In the genomic region with DNA sequence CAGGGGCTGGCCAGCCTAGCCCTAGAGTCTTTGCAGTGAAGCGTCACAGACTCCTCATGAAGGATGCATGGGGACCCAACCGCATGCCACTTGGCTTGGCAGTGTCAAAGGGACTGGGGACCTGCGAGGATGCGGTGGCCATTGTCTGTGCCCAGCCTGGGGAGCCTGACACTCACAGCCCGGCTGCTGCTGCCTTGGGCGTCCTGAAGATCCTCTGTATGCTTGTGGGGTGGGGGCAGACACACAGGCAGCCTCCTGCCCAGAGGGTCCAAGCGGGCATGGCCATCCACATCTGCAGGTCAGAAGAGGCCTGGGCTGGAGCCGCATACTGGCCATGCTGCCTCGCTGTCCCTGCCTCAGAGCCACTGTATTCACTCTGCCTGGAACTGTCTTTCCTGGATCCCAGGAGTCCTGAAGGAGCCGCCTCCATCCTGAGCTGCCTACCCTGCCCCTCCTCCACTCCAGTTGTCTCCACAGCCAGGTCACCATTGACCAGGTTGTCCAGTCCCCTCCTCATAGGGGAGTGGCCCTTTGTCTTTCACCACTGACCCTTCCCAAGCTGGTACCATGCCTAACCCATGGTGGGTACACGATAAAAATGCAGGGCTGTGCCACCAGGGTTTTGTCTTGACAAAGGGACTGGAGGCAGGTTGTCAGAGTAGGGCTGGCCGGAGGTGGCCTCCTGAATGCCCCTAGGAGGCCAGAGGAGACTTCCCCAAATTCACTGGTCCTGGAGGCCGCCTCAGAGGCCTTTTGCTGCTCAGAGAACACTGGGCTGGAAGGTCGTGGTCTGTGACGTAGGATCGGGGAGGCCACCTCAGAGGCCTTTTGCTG, we compare ENCODE assay signal across 22 cellular contexts.
DNase-seq lines count a peak whose midpoint lies in the region; ATAC-seq, FAIRE-seq and TF ChIP-seq lines count a peak whose summit lies in the region.
"Had no signal": no experiment of that assay in that cellular context is flagged by ENCODE, and none has a peak within 500 bp of the region (broad histone marks: within the 10 kb centered on the region; RNA-seq: fewer than 3 reads in every experiment).

No MANE protein-coding gene starts in this region.

- no peak for FAIRE-seq in kidney (lab: Jason Lieb, UNC)
- FAIRE-seq: A549 had no signal

- H3K9me3 ChIP-seq in left ventricle myocardium inferior (replicated peaks) (peaks cover 7% of the 10 kb centered on the region), kidney (ENCODE audit: control insufficient read depth in 1 of 2, low read length in 2 of 2) (peaks cover 0 to 4% of the 10 kb centered on the region in 2 donors), testis (no peaks in the 10 kb centered on the region)

- ATAC-seq in Right ventricle myocardium inferior (no peak), GM21515 (IDR thresholded peaks at IDR 0.05; ENCODE audit: unreplicated experiment) (no peak), HG02970 (IDR thresholded peaks at IDR 0.05; ENCODE audit: low FRiP score, unreplicated experiment) (no peak)
- ATAC-seq: A549, mucosa of descending colon had no signal

- TF ChIP-seq POLR2A in testis (IDR thresholded peaks at IDR 0.05) = no peak

- no peak for TF ChIP-seq CTCF in left ventricle myocardium inferior (IDR thresholded peaks at IDR 0.05; ENCODE audit: borderline replicate concordance)
- TF ChIP-seq CTCF in GM20000 (IDR thresholded peaks at IDR 0.05; ENCODE audit: extremely low read depth, missing control alignments) = no peak
- no peak for TF ChIP-seq CTCF in kidney (IDR thresholded peaks at IDR 0.05; ENCODE audit: borderline replicate concordance, extremely low read depth, insufficient read depth)
- TF ChIP-seq CTCF in testis (IDR thresholded peaks at IDR 0.05) = no peak

- H3K4me3 ChIP-seq in left ventricle myocardium inferior = no peak overlapping the region
- H3K4me3 ChIP-seq in kidney (ENCODE audit: low read length in 2 of 2) = no peak overlapping the region
- no peak overlapping the region for H3K4me3 ChIP-seq in testis
- H3K4me3 ChIP-seq: A549, mucosa of descending colon, PC-9 had no signal

- DNase-seq in Right ventricle myocardium inferior (ENCODE audit: missing footprints) (peak; percentile 53), left ventricle myocardium inferior (no peak), GM20000 (ENCODE audit: low spot score) (peak; percentile 5), kidney (peak; percentile 61), testis (peak; percentile 10)
- DNase-seq in activated CD4-positive, alpha-beta T cell treated with anti-CD3 and anti-CD28 coated beads for 48 hours = no peak
- DNase-seq: activated naive CD4-positive, alpha-beta T cell treated with Interleukin-2 at 50 U/mL for 16 hours; activated T-cell treated with anti-CD3 and anti-CD28 coated beads for 4 hours; amygdala; caudate nucleus; erythroblast; foreskin melanocyte; GOT3; hypothalamus; KBM-7; NCI-H187; PC-9 had no signal

- H3K27ac ChIP-seq in left ventricle myocardium inferior (replicated peaks) (no peak overlapping the region), kidney (ENCODE audit: low read depth in 2 of 2, low read length in 2 of 2) (no peak overlapping the region), testis (no peak overlapping the region)
- H3K27ac ChIP-seq: A549, C4-2B, PC-9 had no signal

- WGBS in testis, 2 donors = 97 to 98% methylated on average over 7 to 11 of the region's 16 CpGs

- peaks cover 8% of the 10 kb centered on the region for H3K36me3 ChIP-seq in left ventricle myocardium inferior
- H3K36me3 ChIP-seq in kidney (ENCODE audit: control insufficient read depth in 1 of 2, insufficient read depth in 2 of 2, low read length in 2 of 2) = no peaks in the 10 kb centered on the region
- H3K36me3 ChIP-seq in testis (ENCODE audit: low read depth, missing control alignments) = no peaks in the 10 kb centered on the region

- H3K4me1 ChIP-seq in left ventricle myocardium inferior (no peaks in the 10 kb centered on the region), kidney (ENCODE audit: control insufficient read depth in 1 of 2, insufficient read depth in 1 of 2, low read depth in 1 of 2, low read length in 2 of 2) (no peaks in the 10 kb centered on the region), testis (no peaks in the 10 kb centered on the region)
- H3K4me1 ChIP-seq: A549 had no signal

- H3K27me3 ChIP-seq in left ventricle myocardium inferior (ENCODE audit: low read depth) (no peaks in the 10 kb centered on the region), testis (no peaks in the 10 kb centered on the region)

- intact Hi-C loops in Right ventricle myocardium inferior (cut with DNase I) (no loop called here), left ventricle myocardium inferior (cut with micrococcal nuclease) (no loop called here), kidney (cut with DNase I) (no loop called here), testis (cut with DNase I; ENCODE audit: low total_unique reads) (no loop called here)

- no peak overlapping the region for H3K9ac ChIP-seq in kidney (ENCODE audit: low read length in 2 of 2)

Comparison
In these comparisons a context has a peak if more than half of its experiments do, and no peak if none do; other contexts are left out.
1. DNase-seq: peak in Right ventricle myocardium inferior (single experiment), GM20000 (single experiment), kidney (single experiment) and testis (single experiment); none in left ventricle myocardium inferior (single experiment) and activated CD4-positive, alpha-beta T cell treated with anti-CD3 and anti-CD28 coated beads for 48 hours (single experiment).